In genomic region chr1:163168053-163168452, GRCh38 we compare ENCODE assay signal across 2 cellular contexts.
TF ChIP-seq lines count a peak whose summit lies in the region.

No MANE protein-coding gene starts in this region.

TF ChIP-seq in HCT116, 20 proteins besides CTCF, POLR2A, EP300 and RAD21 (continued from another document):
- TF ChIP-seq, protein P1, sequence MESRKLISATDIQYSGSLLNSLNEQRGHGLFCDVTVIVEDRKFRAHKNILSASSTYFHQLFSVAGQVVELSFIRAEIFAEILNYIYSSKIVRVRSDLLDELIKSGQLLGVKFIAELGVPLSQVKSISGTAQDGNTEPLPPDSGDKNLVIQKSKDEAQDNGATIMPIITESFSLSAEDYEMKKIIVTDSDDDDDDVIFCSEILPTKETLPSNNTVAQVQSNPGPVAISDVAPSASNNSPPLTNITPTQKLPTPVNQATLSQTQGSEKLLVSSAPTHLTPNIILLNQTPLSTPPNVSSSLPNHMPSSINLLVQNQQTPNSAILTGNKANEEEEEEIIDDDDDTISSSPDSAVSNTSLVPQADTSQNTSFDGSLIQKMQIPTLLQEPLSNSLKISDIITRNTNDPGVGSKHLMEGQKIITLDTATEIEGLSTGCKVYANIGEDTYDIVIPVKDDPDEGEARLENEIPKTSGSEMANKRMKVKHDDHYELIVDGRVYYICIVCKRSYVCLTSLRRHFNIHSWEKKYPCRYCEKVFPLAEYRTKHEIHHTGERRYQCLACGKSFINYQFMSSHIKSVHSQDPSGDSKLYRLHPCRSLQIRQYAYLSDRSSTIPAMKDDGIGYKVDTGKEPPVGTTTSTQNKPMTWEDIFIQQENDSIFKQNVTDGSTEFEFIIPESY (IDR thresholded peaks at IDR 0.05; ENCODE audit: extremely low read depth, insufficient replicate concordance, low read length): no peak
- TF ChIP-seq, protein P2, sequence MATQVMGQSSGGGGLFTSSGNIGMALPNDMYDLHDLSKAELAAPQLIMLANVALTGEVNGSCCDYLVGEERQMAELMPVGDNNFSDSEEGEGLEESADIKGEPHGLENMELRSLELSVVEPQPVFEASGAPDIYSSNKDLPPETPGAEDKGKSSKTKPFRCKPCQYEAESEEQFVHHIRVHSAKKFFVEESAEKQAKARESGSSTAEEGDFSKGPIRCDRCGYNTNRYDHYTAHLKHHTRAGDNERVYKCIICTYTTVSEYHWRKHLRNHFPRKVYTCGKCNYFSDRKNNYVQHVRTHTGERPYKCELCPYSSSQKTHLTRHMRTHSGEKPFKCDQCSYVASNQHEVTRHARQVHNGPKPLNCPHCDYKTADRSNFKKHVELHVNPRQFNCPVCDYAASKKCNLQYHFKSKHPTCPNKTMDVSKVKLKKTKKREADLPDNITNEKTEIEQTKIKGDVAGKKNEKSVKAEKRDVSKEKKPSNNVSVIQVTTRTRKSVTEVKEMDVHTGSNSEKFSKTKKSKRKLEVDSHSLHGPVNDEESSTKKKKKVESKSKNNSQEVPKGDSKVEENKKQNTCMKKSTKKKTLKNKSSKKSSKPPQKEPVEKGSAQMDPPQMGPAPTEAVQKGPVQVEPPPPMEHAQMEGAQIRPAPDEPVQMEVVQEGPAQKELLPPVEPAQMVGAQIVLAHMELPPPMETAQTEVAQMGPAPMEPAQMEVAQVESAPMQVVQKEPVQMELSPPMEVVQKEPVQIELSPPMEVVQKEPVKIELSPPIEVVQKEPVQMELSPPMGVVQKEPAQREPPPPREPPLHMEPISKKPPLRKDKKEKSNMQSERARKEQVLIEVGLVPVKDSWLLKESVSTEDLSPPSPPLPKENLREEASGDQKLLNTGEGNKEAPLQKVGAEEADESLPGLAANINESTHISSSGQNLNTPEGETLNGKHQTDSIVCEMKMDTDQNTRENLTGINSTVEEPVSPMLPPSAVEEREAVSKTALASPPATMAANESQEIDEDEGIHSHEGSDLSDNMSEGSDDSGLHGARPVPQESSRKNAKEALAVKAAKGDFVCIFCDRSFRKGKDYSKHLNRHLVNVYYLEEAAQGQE (IDR thresholded peaks at IDR 0.05; ENCODE audit: low read depth): no peak
- TF ChIP-seq ATF3 (IDR thresholded peaks at IDR 0.05) (no peak), EZH2phosphoT487 (IDR thresholded peaks at IDR 0.05; ENCODE audit: borderline replicate concordance) (no peak), ZFX (IDR thresholded peaks at IDR 0.05) (no peak)
TF ChIP-seq in HCT116: peak in this region for 5.

TF ChIP-seq in SK-N-SH, 30 proteins besides CTCF, POLR2A, EP300 and RAD21 (continued from another document):
- TF ChIP-seq POLR2AphosphoS5 (IDR thresholded peaks at IDR 0.05; ENCODE audit: low read depth, low read length) (peak; percentile 83; the same call in 1 of the 2 replicates), ELF1 (IDR thresholded peaks at IDR 0.05) (peak; percentile 57; the same call in 1 of the 2 replicates), FOSL2 (IDR thresholded peaks at IDR 0.05; ENCODE audit: borderline replicate concordance, low read depth) (peak; percentile 94), GABPA (IDR thresholded peaks at IDR 0.05; ENCODE audit: low read depth) (peak; percentile 42; the same call in 1 of the 2 replicates), CHD2 (IDR thresholded peaks at IDR 0.05; ENCODE audit: low read length, partially characterized antibody) (no peak), MXI1 (IDR thresholded peaks at IDR 0.05; ENCODE audit: low read depth, low read length) (no peak), SIN3A (IDR thresholded peaks at IDR 0.05; ENCODE audit: borderline replicate concordance, low read depth, low read length) (peak; percentile 75; the same call in 1 of the 2 replicates), FOXJ3 (CRISPR knock-in tag; IDR thresholded peaks at IDR 0.05) (no peak), YY1 (IDR thresholded peaks at IDR 0.05; ENCODE audit: low read depth) (0 out of 2 replicates have a peak, but pooled peaks have one; percentile 61), TAF1 (IDR thresholded peaks at IDR 0.05; ENCODE audit: borderline replicate concordance, low read depth, low read length) (no peak), FOXM1 (IDR thresholded peaks at IDR 0.05; ENCODE audit: low read depth) (peak; percentile 94), RXRA (IDR thresholded peaks at IDR 0.05; ENCODE audit: borderline replicate concordance, low read depth) (peak; percentile 99), TCF12 (IDR thresholded peaks at IDR 0.05) (peak; percentile 97)
- TF ChIP-seq, protein P3, sequence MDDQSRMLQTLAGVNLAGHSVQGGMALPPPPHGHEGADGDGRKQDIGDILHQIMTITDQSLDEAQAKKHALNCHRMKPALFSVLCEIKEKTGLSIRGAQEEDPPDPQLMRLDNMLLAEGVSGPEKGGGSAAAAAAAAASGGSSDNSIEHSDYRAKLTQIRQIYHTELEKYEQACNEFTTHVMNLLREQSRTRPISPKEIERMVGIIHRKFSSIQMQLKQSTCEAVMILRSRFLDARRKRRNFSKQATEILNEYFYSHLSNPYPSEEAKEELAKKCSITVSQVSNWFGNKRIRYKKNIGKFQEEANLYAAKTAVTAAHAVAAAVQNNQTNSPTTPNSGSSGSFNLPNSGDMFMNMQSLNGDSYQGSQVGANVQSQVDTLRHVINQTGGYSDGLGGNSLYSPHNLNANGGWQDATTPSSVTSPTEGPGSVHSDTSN (IDR thresholded peaks at IDR 0.05): peak; percentile 93
- TF ChIP-seq, protein P4, sequence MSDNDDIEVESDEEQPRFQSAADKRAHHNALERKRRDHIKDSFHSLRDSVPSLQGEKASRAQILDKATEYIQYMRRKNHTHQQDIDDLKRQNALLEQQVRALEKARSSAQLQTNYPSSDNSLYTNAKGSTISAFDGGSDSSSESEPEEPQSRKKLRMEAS (IDR thresholded peaks at IDR 0.05; ENCODE audit: low read depth): peak; percentile 80
- TF ChIP-seq, protein P1 (IDR thresholded peaks at IDR 0.05; ENCODE audit: borderline replicate concordance, low read depth): peak; percentile 81; the same call in 1 of the 2 replicates
TF ChIP-seq in SK-N-SH: peak in this region for 17.
